ENCODE assay signal across 10 cellular contexts in the genomic region with DNA sequence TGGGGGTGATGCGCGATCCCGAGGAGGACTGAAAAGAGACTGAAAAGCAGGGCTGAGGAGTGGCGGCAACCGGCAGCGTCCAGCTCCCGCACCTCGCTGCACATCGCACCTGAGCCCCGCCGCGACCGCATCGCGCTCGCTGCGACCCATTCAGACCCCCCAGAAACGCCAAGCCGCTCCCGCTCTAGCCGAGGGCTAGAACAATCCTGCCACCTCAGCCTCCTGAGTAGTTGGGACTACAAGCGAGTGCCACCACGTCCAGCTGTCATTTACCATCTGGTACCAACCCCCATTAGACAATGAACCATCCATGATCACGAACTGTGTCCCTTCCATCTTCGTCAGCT. TPM values are rescaled to one million over a fixed set of nuclear protein-coding genes. Genes with fewer than 3 reads are reported as not detected.
DNase-seq lines count a peak whose midpoint lies in the region; ATAC-seq and TF ChIP-seq lines count a peak whose summit lies in the region.
"Had no signal": no experiment of that assay in that cellular context is flagged by ENCODE, and none has a peak within 500 bp of the region (broad histone marks: within the 10 kb centered on the region; RNA-seq: fewer than 3 reads in every experiment).

No MANE protein-coding gene starts in this region.

- POLR2A ChIA-PET in Caco-2 (lab: Charles Lee) (no interaction called here), T-cell (lab: Charles Lee) (interaction anchor here (0.6 to 0.9 kb wide), 2 partner anchors 30 to 31 kb away, joined by 3 read pairs; no protein-coding TSS in a partner anchor)

- H3K27ac ChIP-seq in hepatocyte, result no peak overlapping the region
- no peak overlapping the region for H3K27ac ChIP-seq in parathyroid adenoma

- H3K9me3 ChIP-seq in Caco-2, result no peaks in the 10 kb centered on the region
- H3K9me3 ChIP-seq in hepatocyte (ENCODE audit: low read depth), result no peaks in the 10 kb centered on the region
- H3K9me3 ChIP-seq in parathyroid adenoma (ENCODE audit: control insufficient read depth, low read length), result no peaks in the 10 kb centered on the region
- H3K9me3 ChIP-seq: adrenal gland had no signal

- TF ChIP-seq CTCF in Caco-2 (IDR thresholded peaks at IDR 0.05; ENCODE audit: insufficient read depth in 1 of 2, low read depth in 1 of 2, low read length in 1 of 2, severe bottlenecking in 1 of 2, unreplicated experiment in 1 of 2) (no peak), hepatocyte (IDR thresholded peaks at IDR 0.05; ENCODE audit: poor library complexity) (no peak), parathyroid adenoma (IDR thresholded peaks at IDR 0.05) (no peak)

- BruUV-seq in Caco-2 (replicated peaks; lab: Mats Ljungman, UMichigan), result no TSS peak

- CTCF ChIA-PET in Caco-2 (lab: Charles Lee) (no interaction called here), T-cell (lab: Charles Lee) (interaction anchor here (0.8 to 1.3 kb wide), 2 partner anchors 127 to 141 kb away, joined by 4 read pairs; no protein-coding TSS in a partner anchor)

- H3K4me3 ChIP-seq in Caco-2 (ENCODE audit: low read depth, low read length) (no peak overlapping the region), hepatocyte (no peak overlapping the region), parathyroid adenoma (ENCODE audit: low read depth, low read length) (peak overlapping the region; percentile 75)

- DNase-seq in Caco-2 (no peak), T-cell (no peak), hepatocyte (ENCODE audit: low spot score) (no peak), pons (ENCODE audit: low spot score) (no peak), DMS 273 (lab: John Stamatoyannopoulos, UW; ENCODE audit: unreplicated experiment) (no peak)
- DNase-seq in stimulated activated CD8-positive, alpha-beta memory T cell treated with anti-CD3 and anti-CD28 coated beads, Interleukin-4, amount 100 ng/mL, for 48 hours, result no peak
- DNase-seq: adrenal gland, SW 1271 had no signal

- no peaks in the 10 kb centered on the region for H4K20me1 ChIP-seq in hepatocyte (ENCODE audit: insufficient read depth, poor library complexity, severe bottlenecking)

- no peak overlapping the region for H2AFZ ChIP-seq in hepatocyte
- H2AFZ ChIP-seq in parathyroid adenoma, result peak overlapping the region; percentile 90

- H3K27ac Mint-ChIP-seq in Caco-2 (ENCODE audit: unreplicated experiment) (no peak overlapping the region), T-cell (no peak overlapping the region)

- peaks cover 11% of the 10 kb centered on the region for H3K27me3 Mint-ChIP-seq in Caco-2 (ENCODE audit: insufficient read depth, unreplicated experiment)
- peaks cover 37 to 61% of the 10 kb centered on the region in 2 donors for H3K27me3 Mint-ChIP-seq in T-cell

- H3K4me1 ChIP-seq in Caco-2 (no peaks in the 10 kb centered on the region), hepatocyte (ENCODE audit: insufficient read depth) (peaks cover 13% of the 10 kb centered on the region), parathyroid adenoma (peaks cover 4% of the 10 kb centered on the region)

- H3K4me3 Mint-ChIP-seq in Caco-2 (ENCODE audit: unreplicated experiment), result peak overlapping the region; percentile 88
- H3K4me3 Mint-ChIP-seq in T-cell, result peak overlapping the region; percentile 41 to 91 (median 85)

- H3K9me2 ChIP-seq in hepatocyte (replicated peaks; ENCODE audit: insufficient read depth), result no peaks in the 10 kb centered on the region

- 9% methylated on average over 25 of the region's 25 CpGs for WGBS in hepatocyte (ENCODE audit: low lambda C conversion rate, missing lambda C conversion rate)

- H3K9ac ChIP-seq in parathyroid adenoma, result no peak overlapping the region

- H3K9me3 Mint-ChIP-seq in Caco-2 (ENCODE audit: unreplicated experiment) (no peaks in the 10 kb centered on the region), T-cell (no peaks in the 10 kb centered on the region)

- H3K4me1 Mint-ChIP-seq in Caco-2 (ENCODE audit: low read depth, unreplicated experiment), result peaks cover 7% of the 10 kb centered on the region
- peaks cover 35 to 51% (median 37%) of the 10 kb centered on the region in 3 donors for H3K4me1 Mint-ChIP-seq in T-cell

- no peaks in the 10 kb centered on the region for H3K79me2 ChIP-seq in hepatocyte
- H3K79me2 ChIP-seq in parathyroid adenoma, result peaks cover 9% of the 10 kb centered on the region

- H3K27me3 ChIP-seq in Caco-2 (replicated peaks; ENCODE audit: control insufficient read depth, insufficient read depth, low read length) (no peaks in the 10 kb centered on the region), hepatocyte (peaks cover 38% of the 10 kb centered on the region), parathyroid adenoma (ENCODE audit: control insufficient read depth, insufficient read depth, low read length) (no peaks in the 10 kb centered on the region)
- H3K27me3 ChIP-seq: adrenal gland had no signal

- H3K4me2 ChIP-seq in hepatocyte, result peak overlapping the region; percentile 78
- H3K4me2 ChIP-seq in parathyroid adenoma (ENCODE audit: low read length), result peak overlapping the region; percentile 97

- ATAC-seq in T-cell (replicated peaks in 1 of 4) (peak in 2 of 4 experiments; percentile 11 to 27), HG02759 (IDR thresholded peaks at IDR 0.05; ENCODE audit: unreplicated experiment) (no peak)

- intact Hi-C loops in Caco-2 (cut with micrococcal nuclease; ENCODE audit: unreplicated experiment), result loop anchor here (5.0 kb wide), 1 partner anchor 88 kb away; no protein-coding TSS in a partner anchor

- H3K36me3 Mint-ChIP-seq in Caco-2 (ENCODE audit: insufficient read depth, unreplicated experiment) (peaks cover 7% of the 10 kb centered on the region), T-cell (peaks cover 3% of the 10 kb centered on the region)

- no peaks in the 10 kb centered on the region for H3K36me3 ChIP-seq in Caco-2 (ENCODE audit: control insufficient read depth, insufficient read depth, low read length)
- H3K36me3 ChIP-seq in hepatocyte (replicated peaks; ENCODE audit: insufficient read depth, low read depth), result no peaks in the 10 kb centered on the region
- no peaks in the 10 kb centered on the region for H3K36me3 ChIP-seq in parathyroid adenoma (ENCODE audit: control insufficient read depth, insufficient read depth, low read length)
- H3K36me3 ChIP-seq: adrenal gland had no signal

RNA-seq across cellular contexts. Expression of a gene that starts 33.2 kb away (rescaled TPM):
- total RNA-seq in Caco-2 (2022), result 192 and 198 TPM in 2 replicates
- 1,000 to 10,000 TPM; 1,578 to 2,596 (median 2,172) TPM for total RNA-seq in T-cell
- 293 and 339 TPM in 2 replicates for total RNA-seq in hepatocyte
- 349 and 350 TPM in 2 replicates for polyA plus RNA-seq in hepatocyte
